Comparison of ENCODE assay signal across 8 cellular contexts in genomic region chr9:128339761-128340690, GRCh38. TPM values are rescaled to one million over a fixed set of nuclear protein-coding genes. Genes with fewer than 3 reads are reported as not detected.
DNase-seq lines count a peak whose midpoint lies in the region; ATAC-seq and FAIRE-seq lines count a peak whose summit lies in the region.

TSS of gene SLC27A4 (plus strand) at chr9:128340527. CDS start at chr9:128343133, 2,606 bp downstream.

- no peak within 1 kb of the TSS for H2BK15ac ChIP-seq in neuronal stem cell (ENCODE audit: low read length)

- peak within 1 kb of the TSS; percentile 48 for H3K27ac ChIP-seq in KOPT-K1 (ENCODE audit: low read depth, low read length, poor library complexity, severe bottlenecking)
- H3K27ac ChIP-seq in neuronal stem cell (replicated peaks; ENCODE audit: low read length): no peak within 1 kb of the TSS
- H3K27ac ChIP-seq in substantia nigra (ENCODE audit: low read depth, low read length, poor library complexity, severe bottlenecking): peak within 1 kb of the TSS; percentile 61

- H3K4ac ChIP-seq in neuronal stem cell (ENCODE audit: low read length): no peak within 1 kb of the TSS

- WGBS in neuronal stem cell (ENCODE audit: extremely low coverage in 2 of 2, insufficient read length in 2 of 2, insufficient replicate concordance in 1 of 2), 2 donors: no CpG with 5 or more reads among the region's 75 CpGs

- FAIRE-seq in frontal cortex (lab: Jason Lieb, UNC): no peak

- H3K4me2 ChIP-seq in neuronal stem cell (ENCODE audit: insufficient read depth, low read length, poor library complexity, severe bottlenecking): peak within 1 kb of the TSS; percentile 97

- peak within 1 kb of the TSS; percentile 62 for H3K18ac ChIP-seq in neuronal stem cell (ENCODE audit: low read length)

- in situ Hi-C loops in SK-MEL-5 (cut with HindIII; ENCODE audit: low pct_unique_long_range_greater_than_20kb, low sequenced_read_pairs): no loop called here

- H3K9me3 ChIP-seq in KOPT-K1 (ENCODE audit: insufficient read depth, low read length, poor library complexity, severe bottlenecking) (no peaks in the 10 kb centered on the region), neuronal stem cell (replicated peaks in 1 of 2; ENCODE audit: control insufficient read depth in 2 of 2, insufficient read depth in 1 of 2, low read depth in 1 of 2, low read length in 2 of 2) (no peaks in the 10 kb centered on the region)

- no peak within 1 kb of the TSS for H2BK12ac ChIP-seq in neuronal stem cell (ENCODE audit: low read length)

- no peak within 1 kb of the TSS for H2BK5ac ChIP-seq in neuronal stem cell (ENCODE audit: low read length)

- peak; percentile 68 for ATAC-seq in GM21576 (IDR thresholded peaks at IDR 0.05; ENCODE audit: unreplicated experiment)

- no peak within 1 kb of the TSS for H3K14ac ChIP-seq in neuronal stem cell (ENCODE audit: low read length)

- no peak within 1 kb of the TSS for H4K91ac ChIP-seq in neuronal stem cell (ENCODE audit: low read depth, low read length, poor library complexity)

- H3K4me1 ChIP-seq in neuronal stem cell (ENCODE audit: control insufficient read depth in 2 of 2, insufficient read depth in 1 of 2, low read depth in 1 of 2, low read length in 2 of 2): peaks cover 4 to 9% of the 10 kb centered on the region in 2 donors

- H2AFZ ChIP-seq in neuronal stem cell (ENCODE audit: low read length): peak within 1 kb of the TSS; percentile 97

- H3K4me3 ChIP-seq in neuronal stem cell (ENCODE audit: low read length in 2 of 2): peak within 1 kb of the TSS; percentile 85 to 88

- H2BK120ac ChIP-seq in neuronal stem cell (ENCODE audit: low read depth, low read length): no peak within 1 kb of the TSS

- H3K23ac ChIP-seq in neuronal stem cell (ENCODE audit: low read depth, low read length, poor library complexity): peak within 1 kb of the TSS; percentile 52

- peak within 1 kb of the TSS; percentile 73 for H3K9ac ChIP-seq in neuronal stem cell (ENCODE audit: low read depth, low read length, poor library complexity)

- H4K8ac ChIP-seq in neuronal stem cell (ENCODE audit: low read depth, low read length): no peak within 1 kb of the TSS

- peak within 1 kb of the TSS; percentile 15 for H2AK5ac ChIP-seq in neuronal stem cell (ENCODE audit: low read depth, low read length)

- peaks cover 24% of the 10 kb centered on the region for H3K36me3 ChIP-seq in KOPT-K1 (ENCODE audit: insufficient read depth, low read length)
- peaks cover 6 to 36% of the 10 kb centered on the region in 2 donors for H3K36me3 ChIP-seq in neuronal stem cell (replicated peaks in 1 of 2; ENCODE audit: control insufficient read depth in 2 of 2, insufficient read depth in 2 of 2, low read length in 2 of 2)

- H3K79me1 ChIP-seq in neuronal stem cell (ENCODE audit: low read depth, low read length): no peaks in the 10 kb centered on the region

- DNase-seq in DMS153 treated with DMSO at 0.1 percent for 48 hours (lab: John Stamatoyannopoulos, UW; ENCODE audit: unreplicated experiment): peak; percentile 64
- peak; percentile 88 for DNase-seq in SK-MEL-5 (ENCODE audit: low read depth, low spot score)
- DNase-seq in activated naive CD4-positive, alpha-beta T cell (lab: John Stamatoyannopoulos, UW): peak; percentile 24 to 75 (median 54)
- DNase-seq in frontal cortex (ENCODE audit: low spot score in 2 of 2): peak; percentile 87 to 90
- peak; percentile 73 for DNase-seq in neuronal stem cell (ENCODE audit: low spot score)
- peak in 42 of 49 donors; percentile 9 to 86 (median 46) for DNase-seq in substantia nigra (lab: John Stamatoyannopoulos, UW)

- peaks cover 0 to 7% (median 2%) of the 10 kb centered on the region in 3 experiments for H3K27me3 ChIP-seq in neuronal stem cell (ENCODE audit: control insufficient read depth in 3 of 3, insufficient read depth in 3 of 3, low read depth in 1 of 3, low read length in 3 of 3)

RNA-seq across cellular contexts. Expression of gene SLC27A4, which starts in this region (rescaled TPM):
- total RNA-seq in SK-MEL-5 (2014; rRNA removed; shearing (Covaris generic)): 31.1 and 35.4 TPM in 2 replicates
- polyA plus RNA-seq in SK-MEL-5 (2015; cell fraction: cytosol; rRNA removed): 64.0 and 69.7 TPM in 2 replicates
- 34.1 and 42.2 TPM in 2 replicates for polyA plus RNA-seq in SK-MEL-5 (2015; cell fraction: nucleus; rRNA removed)
- 22.4 TPM for total RNA-seq in frontal cortex
- polyA plus RNA-seq in neuronal stem cell (2013, experiment 1 of 2): 6.1 TPM
- polyA plus RNA-seq in neuronal stem cell (2013, experiment 2 of 2): 5.4 TPM
